ENCODE assay signal across 10 cellular contexts in the genomic region with DNA sequence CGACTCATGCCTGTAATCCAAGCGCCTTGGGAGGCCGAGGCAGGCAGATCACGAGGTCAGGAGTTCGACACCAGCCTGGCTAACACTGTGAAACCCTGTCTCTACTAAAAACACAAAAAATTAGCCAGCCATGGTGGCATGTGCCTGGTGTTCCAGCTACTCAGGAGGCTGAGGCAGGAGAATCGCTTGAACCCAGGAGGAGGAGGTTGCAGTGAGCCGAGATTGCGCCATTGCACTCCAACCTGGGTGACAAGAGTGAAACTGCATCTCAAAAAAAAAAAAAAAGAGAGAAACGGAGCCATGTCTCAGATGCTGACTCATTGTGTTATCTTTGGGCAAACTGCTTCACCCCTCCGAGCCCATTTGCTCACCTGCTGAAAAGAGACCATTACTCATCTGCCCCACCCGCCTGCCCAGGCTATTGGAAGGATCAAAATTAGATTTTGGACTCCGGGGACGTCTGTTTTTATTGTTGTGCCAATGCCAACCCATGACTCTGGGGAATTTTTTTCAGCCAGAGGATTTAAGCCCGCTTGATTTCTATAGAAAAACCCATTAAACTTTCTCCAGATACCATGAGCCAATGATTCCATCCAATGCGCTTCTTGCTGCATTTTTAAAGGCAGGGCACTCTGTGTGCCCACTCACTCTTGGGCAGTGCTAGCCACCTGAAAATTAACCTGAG. TPM values are rescaled to one million over a fixed set of nuclear protein-coding genes. Genes with fewer than 3 reads are reported as not detected.
DNase-seq lines count a peak whose midpoint lies in the region; ATAC-seq and TF ChIP-seq lines count a peak whose summit lies in the region.
"Had no signal": no experiment of that assay in that cellular context is flagged by ENCODE, and none has a peak within 500 bp of the region (broad histone marks: within the 10 kb centered on the region; RNA-seq: fewer than 3 reads in every experiment).

No MANE protein-coding gene starts in this region.

- H3K9me3 ChIP-seq in Peyer's patch: no peaks in the 10 kb centered on the region

- H3K4me1 ChIP-seq in Peyer's patch: no peaks in the 10 kb centered on the region

- H3K36me3 ChIP-seq in Peyer's patch: no peaks in the 10 kb centered on the region
- H3K36me3 ChIP-seq: cardiac muscle cell had no signal

- no peak for ATAC-seq in GM21447 (IDR thresholded peaks at IDR 0.05; ENCODE audit: unreplicated experiment)
- no peak for ATAC-seq in Right ventricle myocardium superior (ENCODE audit: poor library complexity)
- ATAC-seq in HG03175 (IDR thresholded peaks at IDR 0.05; ENCODE audit: unreplicated experiment): no peak

- intact Hi-C loops in Right ventricle myocardium superior (cut with DNase I): no loop called here

- TF ChIP-seq POLR2A in Peyer's patch (IDR thresholded peaks at IDR 0.05): no peak

- TF ChIP-seq CTCF in 22Rv1 (IDR thresholded peaks at IDR 0.05) (no peak), GM12864 (IDR thresholded peaks at IDR 0.05; ENCODE audit: low read depth, low read length, missing control alignments) (no peak), Peyer's patch (IDR thresholded peaks at IDR 0.05) (no peak)

- no peaks in the 10 kb centered on the region for H3K27me3 ChIP-seq in Peyer's patch
- H3K27me3 ChIP-seq: cardiac muscle cell had no signal

- H3K4me3 ChIP-seq in GM12864 (ENCODE audit: low read depth, low read length): no peak overlapping the region
- H3K4me3 ChIP-seq in Peyer's patch: no peak overlapping the region
- H3K4me3 ChIP-seq: cardiac muscle cell had no signal

- DNase-seq in GM12864 (ENCODE audit: low read depth) (peak; percentile 5), Peyer's patch (peak in 2 of 3 donors; percentile 54 to 67), glomerular visceral epithelial cell (ENCODE audit: extremely low spot score) (peak; percentile 52), pons (ENCODE audit: low spot score) (no peak), Right ventricle myocardium superior (no peak)

- H3K27ac ChIP-seq in 22Rv1 (0 out of 2 replicates have a peak overlapping the region, but pooled peaks have one; percentile 2), Peyer's patch (no peak overlapping the region)
- H3K27ac ChIP-seq: cardiac muscle cell had no signal

RNA-seq across cellular contexts. Expression of a gene that starts 16.5 kb away (rescaled TPM):
- 1 to 10 TPM in 1 of 4 donors, not detected in 3; 1.4 TPM for total RNA-seq in Peyer's patch
- not detected for total RNA-seq in Right ventricle myocardium superior
- total RNA-seq: cardiac muscle cell, mesothelial cell of epicardium had no signal

RNA-seq across cellular contexts. Expression of a gene that starts 48.2 kb away (rescaled TPM):
- total RNA-seq in Peyer's patch (not detected), Right ventricle myocardium superior (not detected)
- total RNA-seq: cardiac muscle cell had no signal

Comparison
In these comparisons a context has a peak if more than half of its experiments do, and no peak if none do; other contexts are left out.
1. DNase-seq: peak in GM12864 (single experiment), Peyer's patch (2 of 3) and glomerular visceral epithelial cell (single experiment); none in pons (single experiment) and Right ventricle myocardium superior (single experiment).